Comparison of ENCODE assay signal across 6 cellular contexts in the genomic region with DNA sequence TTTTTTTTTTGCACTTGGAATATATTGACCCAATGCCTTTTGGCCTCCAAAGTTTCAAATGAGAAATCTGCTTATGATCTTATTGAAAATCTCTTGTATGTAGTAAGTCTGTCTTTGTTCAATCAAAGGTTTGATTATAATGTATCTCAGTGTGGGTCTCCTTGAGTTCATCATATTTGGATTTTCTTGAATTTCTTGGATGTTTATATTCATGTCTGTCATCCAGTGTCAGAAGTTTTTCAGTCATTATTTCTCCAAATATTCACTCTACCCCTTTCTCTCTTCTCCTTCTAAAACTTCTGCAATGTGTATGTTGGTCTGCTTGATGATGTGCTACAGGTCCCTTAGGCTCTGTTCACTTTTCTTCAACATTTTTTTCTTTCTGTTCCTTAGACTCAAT.
"Had no signal": no experiment of that assay in that cellular context is flagged by ENCODE, and none has a peak within 500 bp of the region (broad histone marks: within the 10 kb centered on the region; RNA-seq: fewer than 3 reads in every experiment).

No MANE protein-coding gene starts in this region.

- DNase-seq: IMR-90, KBM-7, KG1 had no signal

- H3K27ac ChIP-seq: HL-60, KMS-11 had no signal

- H3K4me3 ChIP-seq: K562 had no signal
